Comparison of ENCODE assay signal across 8 cellular contexts in genomic region chr16:3187798-3188674, GRCh38. TPM values are rescaled to one million over a fixed set of nuclear protein-coding genes. Genes with fewer than 3 reads are reported as not detected.
DNase-seq lines count a peak whose midpoint lies in the region; ATAC-seq and TF ChIP-seq lines count a peak whose summit lies in the region.

Gene OR1F1, plus strand, starts transcription at chr16:3188204.

- peak in 1 of 2 donors; percentile 18 for ATAC-seq in right cardiac atrium
- no peak for ATAC-seq in Right ventricle myocardium superior (ENCODE audit: poor library complexity)
- ATAC-seq in Panc1, result peak; percentile 35
- peak; percentile 50 to 55 for ATAC-seq in stimulated activated naive B cell treated with anti-CD40 and anti-IgM and Interleukin-4, amounts not matched to agents 10 μg/mL and 1 μg/mL and 100 μg/mL, for 72 hours (replicated peaks)
- ATAC-seq in GM21381 (IDR thresholded peaks at IDR 0.05; ENCODE audit: unreplicated experiment), result no peak

- H3K9me3 Mint-ChIP-seq in activated naive CD8-positive, alpha-beta T cell treated with anti-CD3 and anti-CD28 coated beads for 36 hours, result peaks cover 7% of the 10 kb centered on the region
- peaks cover 0 to 4% (median 0%) of the 10 kb centered on the region in 6 donors for H3K9me3 Mint-ChIP-seq in immature natural killer cell
- H3K9me3 Mint-ChIP-seq in stimulated activated naive B cell treated with anti-CD40 and anti-IgM and Interleukin-4, amounts not matched to agents 10 μg/mL and 1 μg/mL and 100 μg/mL, for 72 hours, result peaks cover 4 to 5% of the 10 kb centered on the region in 2 donors

- H3K27me3 ChIP-seq in right cardiac atrium (ENCODE audit: control insufficient read depth, insufficient read depth) (no peaks in the 10 kb centered on the region), Panc1 (ENCODE audit: control insufficient read depth, insufficient read depth, low read length) (no peaks in the 10 kb centered on the region)

- BruUV-seq in Panc1 (replicated peaks; lab: Mats Ljungman, UMichigan), result no TSS peak

- no peak within 1 kb of the TSS for H3K27ac ChIP-seq in right cardiac atrium (ENCODE audit: low read length)
- H3K27ac ChIP-seq in Panc1 (ENCODE audit: low read length), result peak within 1 kb of the TSS; percentile 80

- WGBS in right cardiac atrium, result 2% methylated on average over 51 of the region's 51 CpGs

- peak within 1 kb of the TSS; percentile 77 for H3K27ac Mint-ChIP-seq in activated naive CD8-positive, alpha-beta T cell treated with anti-CD3 and anti-CD28 coated beads for 36 hours
- H3K27ac Mint-ChIP-seq in immature natural killer cell, result peak within 1 kb of the TSS in 2 of 6 donors; percentile 46 to 51
- H3K27ac Mint-ChIP-seq in stimulated activated naive B cell treated with anti-CD40 and anti-IgM and Interleukin-4, amounts not matched to agents 10 μg/mL and 1 μg/mL and 100 μg/mL, for 72 hours, result peak within 1 kb of the TSS; percentile 96

- no peaks in the 10 kb centered on the region for H3K36me3 ChIP-seq in Panc1 (ENCODE audit: control insufficient read depth, insufficient read depth, low read length)

- H3K4me1 Mint-ChIP-seq in activated naive CD8-positive, alpha-beta T cell treated with anti-CD3 and anti-CD28 coated beads for 36 hours, result peaks cover 52% of the 10 kb centered on the region
- H3K4me1 Mint-ChIP-seq in immature natural killer cell, result peaks cover 48 to 53% of the 10 kb centered on the region in 2 donors
- H3K4me1 Mint-ChIP-seq in stimulated activated naive B cell treated with anti-CD40 and anti-IgM and Interleukin-4, amounts not matched to agents 10 μg/mL and 1 μg/mL and 100 μg/mL, for 72 hours, result peaks cover 29 to 39% of the 10 kb centered on the region in 2 donors

- peaks cover 5% of the 10 kb centered on the region for H3K36me3 Mint-ChIP-seq in activated naive CD8-positive, alpha-beta T cell treated with anti-CD3 and anti-CD28 coated beads for 36 hours
- H3K36me3 Mint-ChIP-seq in immature natural killer cell, result peaks cover 0 to 6% (median 0%) of the 10 kb centered on the region in 3 donors
- H3K36me3 Mint-ChIP-seq in stimulated activated naive B cell treated with anti-CD40 and anti-IgM and Interleukin-4, amounts not matched to agents 10 μg/mL and 1 μg/mL and 100 μg/mL, for 72 hours, result peaks cover 8 to 17% of the 10 kb centered on the region in 2 donors

- CTCF ChIA-PET in Panc1 (lab: Charles Lee), result interaction anchor here (0.5 to 0.6 kb wide), 2 partner anchors 85 to 135 kb away, joined by 4 to 12 read pairs; no protein-coding TSS in a partner anchor

- peaks cover 89% of the 10 kb centered on the region for H3K27me3 Mint-ChIP-seq in activated naive CD8-positive, alpha-beta T cell treated with anti-CD3 and anti-CD28 coated beads for 36 hours
- peaks cover 58 to 81% (median 76%) of the 10 kb centered on the region in 3 donors for H3K27me3 Mint-ChIP-seq in immature natural killer cell (ENCODE audit: low read depth in 3 of 3)
- H3K27me3 Mint-ChIP-seq in stimulated activated naive B cell treated with anti-CD40 and anti-IgM and Interleukin-4, amounts not matched to agents 10 μg/mL and 1 μg/mL and 100 μg/mL, for 72 hours, result peaks cover 75 to 94% of the 10 kb centered on the region in 2 donors

- intact Hi-C loops in right cardiac atrium (cut with DNase I), result no loop called here
- intact Hi-C loops in Right ventricle myocardium superior (cut with DNase I), result no loop called here
- intact Hi-C loops in Panc1 (cut with micrococcal nuclease; ENCODE audit: unreplicated experiment), result no loop called here

- DNase-seq in right cardiac atrium (no peak), Right ventricle myocardium superior (no peak), Panc1 (ENCODE audit: low read depth, low spot score) (no peak), immature natural killer cell (peak in 2 of 3 donors; percentile 44 to 54), Ammon's horn (ENCODE audit: low spot score) (no peak)
- DNase-seq in activated naive CD8-positive, alpha-beta T cell treated with anti-CD3 and anti-CD28 coated beads for 36 hours, result peak; percentile 84
- DNase-seq in stimulated activated naive B cell treated with anti-CD40 and anti-IgM and Interleukin-4, amounts not matched to agents 10 μg/mL and 1 μg/mL and 100 μg/mL, for 72 hours, result peak; percentile 41

- in situ Hi-C loops in Panc1 (cut with HindIII; ENCODE audit: low pct_unique_long_range_greater_than_20kb, low sequenced_read_pairs), result no loop called here

- POLR2A ChIA-PET in Panc1 (lab: Charles Lee), result interaction anchor here (0.6 kb wide), 1 partner anchor 161 kb away, joined by 9 read pairs; no protein-coding TSS in a partner anchor

- no peak for TF ChIP-seq CTCF in Panc1 (IDR thresholded peaks at IDR 0.05)

- H3K9me3 ChIP-seq in right cardiac atrium (ENCODE audit: control insufficient read depth, low read length), result no peaks in the 10 kb centered on the region
- no peaks in the 10 kb centered on the region for H3K9me3 ChIP-seq in Panc1 (ENCODE audit: control insufficient read depth, insufficient read depth, low read depth, low read length)

- H3K4me3 ChIP-seq in right cardiac atrium (ENCODE audit: low read length) (peak within 1 kb of the TSS; percentile 2), Panc1 (ENCODE audit: low read depth in 2 of 2, low read length in 2 of 2) (peak within 1 kb of the TSS; percentile 77 to 92)

- no peaks in the 10 kb centered on the region for H3K4me1 ChIP-seq in right cardiac atrium (ENCODE audit: control insufficient read depth, insufficient read depth, low read length)
- H3K4me1 ChIP-seq in Panc1 (ENCODE audit: control insufficient read depth, insufficient read depth, low read length), result peaks cover 8% of the 10 kb centered on the region

- peak within 1 kb of the TSS; percentile 73 for H3K4me3 Mint-ChIP-seq in activated naive CD8-positive, alpha-beta T cell treated with anti-CD3 and anti-CD28 coated beads for 36 hours
- peak within 1 kb of the TSS; percentile 59 to 81 (median 74) for H3K4me3 Mint-ChIP-seq in immature natural killer cell
- H3K4me3 Mint-ChIP-seq in stimulated activated naive B cell treated with anti-CD40 and anti-IgM and Interleukin-4, amounts not matched to agents 10 μg/mL and 1 μg/mL and 100 μg/mL, for 72 hours, result peak within 1 kb of the TSS; percentile 69 to 79

RNA-seq across cellular contexts. Expression of gene OR1F1, which starts in this region (rescaled TPM):
- total RNA-seq in right cardiac atrium, result not detected
- polyA plus RNA-seq in right cardiac atrium, result not detected
- not detected for total RNA-seq in Right ventricle myocardium superior
- 0.26 TPM for total RNA-seq in Panc1 (2021; ENCODE audit: unreplicated experiment)
- polyA plus RNA-seq in Panc1 (2012; ENCODE audit: insufficient read length), result 0.63 TPM
- total RNA-seq in activated naive CD8-positive, alpha-beta T cell treated with anti-CD3 and anti-CD28 coated beads for 36 hours, result not detected
- not detected for polyA plus RNA-seq in immature natural killer cell

Comparison
In these comparisons a context has a peak if more than half of its experiments do, and no peak if none do; other contexts are left out.
1. Peak in ATAC-seq, H3K4me3 ChIP-seq and H3K27ac ChIP-seq in Panc1; RNA of the gene not detected or under 1 TPM.
2. Peak in DNase-seq in activated naive CD8-positive, alpha-beta T cell treated with anti-CD3 and anti-CD28 coated beads for 36 hours; RNA of the gene not detected or under 1 TPM.
3. Peak in DNase-seq in immature natural killer cell; RNA of the gene not detected or under 1 TPM.
4. ATAC-seq: peak in stimulated activated naive B cell treated with anti-CD40 and anti-IgM and Interleukin-4, amounts not matched to agents 10 μg/mL and 1 μg/mL and 100 μg/mL, for 72 hours (2 of 2); none in Right ventricle myocardium superior (single experiment) and GM21381 (single experiment).
5. Peak in every context shown above with its lines, with median percentiles within 50 percentile points of each other: H3K4me3 Mint-ChIP-seq.